ENCODE assay signal across 27 cellular contexts in the genomic region with DNA sequence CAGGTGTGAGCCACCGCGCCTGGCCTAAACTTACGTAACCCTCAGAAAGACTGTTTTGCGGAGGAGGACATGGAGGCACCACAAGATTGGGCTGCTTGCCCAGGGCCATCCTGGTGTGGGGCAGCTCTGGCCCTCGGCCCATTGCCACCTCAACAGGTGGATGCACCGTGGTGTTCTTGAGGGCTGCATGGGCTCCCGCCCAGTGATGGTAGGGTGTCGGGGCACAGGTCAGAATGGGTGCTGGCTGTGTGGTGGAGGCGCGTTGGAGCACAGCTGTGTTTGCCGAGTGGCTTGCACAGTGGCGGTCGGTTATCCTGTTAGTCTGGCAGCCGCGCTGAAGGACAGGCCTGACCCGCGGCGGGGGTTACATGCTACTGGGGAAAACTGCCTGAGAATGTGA.
A peak's percentile ranks its signal among the peaks of the same experiment; 100 is the strongest.
DNase-seq lines count a peak whose midpoint lies in the region; ATAC-seq and TF ChIP-seq lines count a peak whose summit lies in the region.
"Had no signal": no experiment of that assay in that cellular context is flagged by ENCODE, and none has a peak within 500 bp of the region (broad histone marks: within the 10 kb centered on the region; RNA-seq: fewer than 3 reads in every experiment).

No MANE protein-coding gene starts in this region.

- H3K4me1 Mint-ChIP-seq in natural killer cell = no peaks in the 10 kb centered on the region
- no peaks in the 10 kb centered on the region for H3K4me1 Mint-ChIP-seq in natural killer cell treated with Interleukin-12 subunit alpha and Interleukin-12 subunit beta and Interleukin-15 and Interleukin-18, amount 100 ng/mL, for 72 hours (ENCODE audit: low read depth in 2 of 2)
- H3K4me1 Mint-ChIP-seq: activated naive CD8-positive, alpha-beta T cell treated with anti-CD3 and anti-CD28 coated beads for 36 hours; nephron had no signal

- TF ChIP-seq CTCF in natural killer cell (IDR thresholded peaks at IDR 0.05) (no peak), dorsolateral prefrontal cortex (IDR thresholded peaks at IDR 0.05 in 54 of 56, conservative IDR thresholded peaks at IDR 0.05 in 2 of 56; ENCODE audit: low read depth in 1 of 56, partially characterized antibody in 56 of 56) (no peak), left lung (IDR thresholded peaks at IDR 0.05) (no peak)

- H3K36me3 Mint-ChIP-seq in natural killer cell = no peaks in the 10 kb centered on the region
- H3K36me3 Mint-ChIP-seq in natural killer cell treated with Interleukin-12 subunit alpha and Interleukin-12 subunit beta and Interleukin-15 and Interleukin-18, amount 100 ng/mL, for 72 hours = no peaks in the 10 kb centered on the region
- H3K36me3 Mint-ChIP-seq: activated naive CD8-positive, alpha-beta T cell treated with anti-CD3 and anti-CD28 coated beads for 36 hours had no signal

- H3K4me3 Mint-ChIP-seq in natural killer cell = no peak overlapping the region
- H3K4me3 Mint-ChIP-seq in natural killer cell treated with Interleukin-12 subunit alpha and Interleukin-12 subunit beta and Interleukin-15 and Interleukin-18, amount 100 ng/mL, for 72 hours = no peak overlapping the region
- H3K4me3 Mint-ChIP-seq: activated CD8-positive, alpha-beta T cell treated with anti-CD3 and anti-CD28 coated beads, Interleukin-2, amount 10 ng/mL, durations not matched to agents 7 days and 5 days; activated naive CD8-positive, alpha-beta T cell treated with anti-CD3 and anti-CD28 coated beads for 36 hours; effector memory CD8-positive, alpha-beta T cell; nephron had no signal

- H3K4me3 ChIP-seq in dorsolateral prefrontal cortex (no peak overlapping the region), left lung (no peak overlapping the region)
- H3K4me3 ChIP-seq: mucosa of descending colon, skin epidermis, vagina had no signal

- ATAC-seq in natural killer cell = no peak
- ATAC-seq in natural killer cell treated with Interleukin-12 subunit alpha and Interleukin-12 subunit beta and Interleukin-15 and Interleukin-18, amount 100 ng/mL, for 72 hours = no peak
- ATAC-seq in GM18519 (IDR thresholded peaks at IDR 0.05; ENCODE audit: low FRiP score, unreplicated experiment) = no peak
- ATAC-seq in left lung = no peak
- no peak for ATAC-seq in HG02571 (IDR thresholded peaks at IDR 0.05; ENCODE audit: unreplicated experiment)
- ATAC-seq: activated CD8-positive, alpha-beta T cell treated with anti-CD3 and anti-CD28 coated beads, Interleukin-2, amount 10 ng/mL, durations not matched to agents 7 days and 5 days; effector memory CD8-positive, alpha-beta T cell; mucosa of descending colon; Panc1 had no signal

- peak overlapping the region in 36 of 59 donors; percentile 12 to 81 (median 43) for H3K27ac ChIP-seq in dorsolateral prefrontal cortex
- no peak overlapping the region for H3K27ac ChIP-seq in left lung
- H3K27ac ChIP-seq: skin epidermis, vagina had no signal

- intact Hi-C loops in natural killer cell (cut with micrococcal nuclease) = no loop called here
- intact Hi-C loops in dorsolateral prefrontal cortex (cut with DNase I) = no loop called here
- intact Hi-C loops in posterior vena cava (cut with DNase I) = no loop called here
- intact Hi-C loops in left lung (cut with DNase I) = no loop called here

- H3K9me3 ChIP-seq in left lung = no peaks in the 10 kb centered on the region
- H3K9me3 ChIP-seq: mucosa of descending colon, vagina had no signal

- no peaks in the 10 kb centered on the region for H3K4me1 ChIP-seq in left lung
- H3K4me1 ChIP-seq: vagina had no signal

- H3K27me3 ChIP-seq in dorsolateral prefrontal cortex = peaks cover 0 to 2% (median 0%) of the 10 kb centered on the region in 45 donors
- H3K27me3 ChIP-seq in left lung = peaks cover 0 to 29% of the 10 kb centered on the region in 2 donors
- H3K27me3 ChIP-seq: vagina had no signal

- H3K9me3 Mint-ChIP-seq in natural killer cell = no peaks in the 10 kb centered on the region
- no peaks in the 10 kb centered on the region for H3K9me3 Mint-ChIP-seq in natural killer cell treated with Interleukin-12 subunit alpha and Interleukin-12 subunit beta and Interleukin-15 and Interleukin-18, amount 100 ng/mL, for 72 hours
- H3K9me3 Mint-ChIP-seq: activated naive CD8-positive, alpha-beta T cell treated with anti-CD3 and anti-CD28 coated beads for 36 hours; effector memory CD8-positive, alpha-beta T cell; nephron had no signal

- no peaks in the 10 kb centered on the region for H3K36me3 ChIP-seq in left lung
- H3K36me3 ChIP-seq: vagina had no signal

- peaks cover 6 to 7% of the 10 kb centered on the region in 2 donors for H3K27me3 Mint-ChIP-seq in natural killer cell (ENCODE audit: low read depth in 2 of 2)
- peaks cover 12 to 20% of the 10 kb centered on the region in 2 donors for H3K27me3 Mint-ChIP-seq in natural killer cell treated with Interleukin-12 subunit alpha and Interleukin-12 subunit beta and Interleukin-15 and Interleukin-18, amount 100 ng/mL, for 72 hours

- DNase-seq in natural killer cell (peak; percentile 4), dorsolateral prefrontal cortex (peak in 3 of 10 donors; percentile 34 to 44 (median 42)), posterior vena cava (ENCODE audit: low spot score) (peak; percentile 75), left lung (no peak)
- DNase-seq in natural killer cell treated with Interleukin-12 subunit alpha and Interleukin-12 subunit beta and Interleukin-15 and Interleukin-18, amount 100 ng/mL, for 72 hours (ENCODE audit: low spot score) = no peak
- DNase-seq: activated CD4-positive, alpha-beta T cell treated with anti-CD3 and anti-CD28 coated beads for 4 hours; activated CD8-positive, alpha-beta T cell treated with anti-CD3 and anti-CD28 coated beads, Interleukin-2, amount 10 ng/mL, durations not matched to agents 7 days and 5 days; activated gamma-delta T cell; activated naive CD8-positive, alpha-beta T cell treated with anti-CD3 and anti-CD28 coated beads for 36 hours; effector memory CD8-positive, alpha-beta T cell; erythroblast; HCEC 1CT; Karpas-422; mucosa of descending colon; NCI-H1436 treated with DMSO at 0.1 percent for 48 hours; NCI-H345; NCI-H69; SIG-M5; stimulated activated naive CD4-positive, alpha-beta T cell; SW 1271; T-helper 9 cell had no signal

- H3K27ac Mint-ChIP-seq in natural killer cell = no peak overlapping the region
- no peak overlapping the region for H3K27ac Mint-ChIP-seq in natural killer cell treated with Interleukin-12 subunit alpha and Interleukin-12 subunit beta and Interleukin-15 and Interleukin-18, amount 100 ng/mL, for 72 hours
- H3K27ac Mint-ChIP-seq: activated CD8-positive, alpha-beta T cell treated with anti-CD3 and anti-CD28 coated beads, Interleukin-2, amount 10 ng/mL, durations not matched to agents 7 days and 5 days; activated naive CD8-positive, alpha-beta T cell treated with anti-CD3 and anti-CD28 coated beads for 36 hours; effector memory CD8-positive, alpha-beta T cell; nephron had no signal

Comparison
In these comparisons a context has a peak if more than half of its experiments do, and no peak if none do; other contexts are left out.
1. DNase-seq: peak in natural killer cell (single experiment) and posterior vena cava (single experiment); none in natural killer cell treated with Interleukin-12 subunit alpha and Interleukin-12 subunit beta and Interleukin-15 and Interleukin-18, amount 100 ng/mL, for 72 hours (single experiment) and left lung (0 of 2).
2. H3K27ac ChIP-seq: peak in dorsolateral prefrontal cortex (36 of 59); none in left lung (0 of 2).